In genomic region chr18:77051581-77052296, GRCh38 we compare ENCODE assay signal across 1 cellular context.
TF ChIP-seq lines count a peak whose summit lies in the region.

No MANE protein-coding gene starts in this region.

TF ChIP-seq in IMR-90, 13 proteins besides CTCF, POLR2A, EP300 and RAD21 (continued from another document):
- TF ChIP-seq ELK1 (IDR thresholded peaks at IDR 0.05; ENCODE audit: borderline replicate concordance, low read depth, low read length): no peak
